Comparison of ENCODE assay signal across 20 cellular contexts in genomic region chr14:24535737-24536136, GRCh38. TPM values are rescaled to one million over a fixed set of nuclear protein-coding genes. Genes with fewer than 3 reads are reported as not detected.
DNase-seq lines count a peak whose midpoint lies in the region; ATAC-seq and TF ChIP-seq lines count a peak whose summit lies in the region.
"Had no signal": no experiment of that assay in that cellular context is flagged by ENCODE, and none has a peak within 500 bp of the region (broad histone marks: within the 10 kb centered on the region; RNA-seq: fewer than 3 reads in every experiment).

No MANE protein-coding gene starts in this region.

- TF ChIP-seq CTCF in Loucy (conservative IDR thresholded peaks at IDR 0.05; ENCODE audit: low read length) (no peak), hepatocyte (IDR thresholded peaks at IDR 0.05; ENCODE audit: poor library complexity) (no peak)

- peak overlapping the region; percentile 69 for H2AFZ ChIP-seq in Loucy (ENCODE audit: low read length)
- no peak overlapping the region for H2AFZ ChIP-seq in hepatocyte

- H3K27me3 ChIP-seq in Loucy (ENCODE audit: insufficient read depth, low read length, poor library complexity, severe bottlenecking) (no peaks in the 10 kb centered on the region), hepatocyte (no peaks in the 10 kb centered on the region)
- H3K27me3 ChIP-seq: esophagus muscularis mucosa, ovary had no signal

- H3K9ac ChIP-seq in Loucy (ENCODE audit: low read depth, low read length, poor library complexity, severe bottlenecking) = no peak overlapping the region

- peaks cover 5% of the 10 kb centered on the region for H3K4me1 Mint-ChIP-seq in activated naive CD8-positive, alpha-beta T cell treated with anti-CD3 and anti-CD28 coated beads, Interleukin-2, amount 50 U/mL, for 24 hours
- H3K4me1 Mint-ChIP-seq: activated B cell treated with CpG ODN at 0.5 μM for 24 hours had no signal

- H3K9me3 ChIP-seq in Loucy (ENCODE audit: insufficient read depth, low read depth, low read length) = no peaks in the 10 kb centered on the region
- H3K9me3 ChIP-seq in hepatocyte (ENCODE audit: low read depth) = no peaks in the 10 kb centered on the region
- H3K9me3 ChIP-seq: esophagus muscularis mucosa, ovary had no signal

- H3K79me2 ChIP-seq in Loucy (ENCODE audit: insufficient read depth, low read length) (no peaks in the 10 kb centered on the region), hepatocyte (no peaks in the 10 kb centered on the region)

- peaks cover 17% of the 10 kb centered on the region for H3K4me1 ChIP-seq in Loucy (ENCODE audit: insufficient read depth, low read length, poor library complexity, severe bottlenecking)
- no peaks in the 10 kb centered on the region for H3K4me1 ChIP-seq in hepatocyte (ENCODE audit: insufficient read depth)
- H3K4me1 ChIP-seq: esophagus muscularis mucosa had no signal

- H3K27ac ChIP-seq in hepatocyte = no peak overlapping the region
- H3K27ac ChIP-seq: esophagus muscularis mucosa, ovary had no signal

- no peak overlapping the region for H3K4me2 ChIP-seq in Loucy (ENCODE audit: low read depth, low read length, poor library complexity, severe bottlenecking)
- H3K4me2 ChIP-seq in hepatocyte = no peak overlapping the region

- no peaks in the 10 kb centered on the region for H3K36me3 Mint-ChIP-seq in activated naive CD8-positive, alpha-beta T cell treated with anti-CD3 and anti-CD28 coated beads, Interleukin-2, amount 50 U/mL, for 24 hours (ENCODE audit: low read depth)

- no peak overlapping the region for H3K27ac Mint-ChIP-seq in activated naive CD8-positive, alpha-beta T cell treated with anti-CD3 and anti-CD28 coated beads, Interleukin-2, amount 50 U/mL, for 24 hours
- H3K27ac Mint-ChIP-seq: activated B cell treated with CpG ODN at 0.5 μM for 24 hours; T-helper 1 cell treated with Interleukin-12 subunit alpha and Interleukin-12 subunit beta and Interleukin-4 antibody, amounts not matched to agents 30 μg/mL and 1 μg/mL, for 36 hours had no signal

- H4K20me1 ChIP-seq in Loucy (ENCODE audit: insufficient read depth, low read length, poor library complexity, severe bottlenecking) = no peaks in the 10 kb centered on the region
- no peaks in the 10 kb centered on the region for H4K20me1 ChIP-seq in hepatocyte (ENCODE audit: insufficient read depth, poor library complexity, severe bottlenecking)

- H3K27me3 Mint-ChIP-seq in activated naive CD8-positive, alpha-beta T cell treated with anti-CD3 and anti-CD28 coated beads, Interleukin-2, amount 50 U/mL, for 24 hours = peaks cover 2% of the 10 kb centered on the region

- no peaks in the 10 kb centered on the region for H3K36me3 ChIP-seq in Loucy (ENCODE audit: insufficient read depth, low read length)
- H3K36me3 ChIP-seq in hepatocyte (replicated peaks; ENCODE audit: insufficient read depth, low read depth) = no peaks in the 10 kb centered on the region
- H3K36me3 ChIP-seq: esophagus muscularis mucosa, ovary had no signal

- H3K9me2 ChIP-seq in Loucy (replicated peaks; ENCODE audit: low read depth, low read length) = no peaks in the 10 kb centered on the region
- H3K9me2 ChIP-seq in hepatocyte (replicated peaks; ENCODE audit: insufficient read depth) = no peaks in the 10 kb centered on the region

- WGBS in hepatocyte (ENCODE audit: low lambda C conversion rate, missing lambda C conversion rate) = 54% methylated on average over 1 of the region's 1 CpG

- ATAC-seq in activated naive CD8-positive, alpha-beta T cell treated with anti-CD3 and anti-CD28 coated beads, Interleukin-2, amount 50 U/mL, for 24 hours = peak; percentile 88
- no peak for ATAC-seq in HG03175 (IDR thresholded peaks at IDR 0.05; ENCODE audit: unreplicated experiment)
- ATAC-seq: Right ventricle myocardium inferior, sciatic nerve had no signal

- peak; percentile 9 for DNase-seq in stimulated activated CD4-positive, alpha-beta T cell treated with anti-CD3 and anti-CD28 coated beads, Interleukin-1b, Interleukin-23, amount 100 ng/mL, for 48 hours
- no peak for DNase-seq in stimulated activated CD4-positive, alpha-beta T cell treated with anti-CD3 and anti-CD28 coated beads, Interleukin-4, amount 100 ng/mL, for 1 hour
- DNase-seq in activated naive CD8-positive, alpha-beta T cell treated with anti-CD3 and anti-CD28 coated beads, Interleukin-2, amount 50 U/mL, for 24 hours = peak; percentile 9
- DNase-seq in hepatocyte (ENCODE audit: low spot score) (no peak), NCI-H510A (lab: John Stamatoyannopoulos, UW) (no peak), NCI-H748 treated with DMSO at 0.1 percent for 48 hours (lab: John Stamatoyannopoulos, UW) (no peak)
- DNase-seq: activated B cell treated with CpG ODN at 0.5 μM for 24 hours; activated CD8-positive, alpha-beta memory T cell treated with anti-CD3 and anti-CD28 coated beads, Interleukin-2, amount 50 U/mL, for 48 hours; NCI-H1694; NCI-H2227 treated with DMSO at 0.1 percent for 48 hours; ovary; stimulated activated CD4-positive, alpha-beta T cell treated with anti-CD3 and anti-CD28 coated beads, Interleukin-2, amount 100 ng/mL, for 24 hours had no signal

- no peaks in the 10 kb centered on the region for H3F3A ChIP-seq in Loucy (ENCODE audit: low read depth)

- H3K9me3 Mint-ChIP-seq in activated naive CD8-positive, alpha-beta T cell treated with anti-CD3 and anti-CD28 coated beads, Interleukin-2, amount 50 U/mL, for 24 hours = peaks cover 8% of the 10 kb centered on the region

- H3K4me3 ChIP-seq in Loucy (ENCODE audit: low read length, poor library complexity, severe bottlenecking) (no peak overlapping the region), hepatocyte (no peak overlapping the region)
- H3K4me3 ChIP-seq: esophagus muscularis mucosa, ovary had no signal

- no peak overlapping the region for H3K4me3 Mint-ChIP-seq in activated naive CD8-positive, alpha-beta T cell treated with anti-CD3 and anti-CD28 coated beads, Interleukin-2, amount 50 U/mL, for 24 hours
- H3K4me3 Mint-ChIP-seq: activated B cell treated with CpG ODN at 0.5 μM for 24 hours; T-helper 1 cell treated with Interleukin-12 subunit alpha and Interleukin-12 subunit beta and Interleukin-4 antibody, amounts not matched to agents 30 μg/mL and 1 μg/mL, for 36 hours had no signal

RNA-seq across cellular contexts. Expression of gene CMA1, which starts 27.7 kb away (rescaled TPM):
- total RNA-seq in hepatocyte = not detected in 2 replicates
- not detected in 2 replicates for polyA plus RNA-seq in hepatocyte
- total RNA-seq: activated B cell treated with CpG ODN at 0.5 μM for 24 hours, Daoy, temporal lobe had no signal

RNA-seq across cellular contexts. Expression of gene CTSG, which starts 40.3 kb away (rescaled TPM):
- not detected in 2 replicates for total RNA-seq in hepatocyte
- not detected in 2 replicates for polyA plus RNA-seq in hepatocyte
- total RNA-seq: activated B cell treated with CpG ODN at 0.5 μM for 24 hours, Daoy had no signal

Comparison
In these comparisons a context has a peak if more than half of its experiments do, and no peak if none do; other contexts are left out.
1. DNase-seq: peak in stimulated activated CD4-positive, alpha-beta T cell treated with anti-CD3 and anti-CD28 coated beads, Interleukin-1b, Interleukin-23, amount 100 ng/mL, for 48 hours (single experiment) and activated naive CD8-positive, alpha-beta T cell treated with anti-CD3 and anti-CD28 coated beads, Interleukin-2, amount 50 U/mL, for 24 hours (single experiment); none in stimulated activated CD4-positive, alpha-beta T cell treated with anti-CD3 and anti-CD28 coated beads, Interleukin-4, amount 100 ng/mL, for 1 hour (single experiment), hepatocyte (single experiment), NCI-H510A (single experiment) and NCI-H748 treated with DMSO at 0.1 percent for 48 hours (single experiment).